ENCODE assay signal across 17 cellular contexts in genomic region chr3:58012302-58012701, GRCh38. TPM values are rescaled to one million over a fixed set of nuclear protein-coding genes. Genes with fewer than 3 reads are reported as not detected.
A peak's percentile ranks its signal among the peaks of the same experiment; 100 is the strongest.
DNase-seq lines count a peak whose midpoint lies in the region; ATAC-seq, FAIRE-seq and TF ChIP-seq lines count a peak whose summit lies in the region.
"Had no signal": no experiment of that assay in that cellular context is flagged by ENCODE, and none has a peak within 500 bp of the region (broad histone marks: within the 10 kb centered on the region; RNA-seq: fewer than 3 reads in every experiment).

No MANE protein-coding gene starts in this region.

- TF ChIP-seq CTCF in DND-41 (IDR thresholded peaks at IDR 0.05; ENCODE audit: borderline replicate concordance, extremely low read depth, low read length, poor library complexity, severe bottlenecking) (no peak), PC-9 (conservative IDR thresholded peaks at IDR 0.05) (no peak), esophagus squamous epithelium (IDR thresholded peaks at IDR 0.05) (no peak), sigmoid colon (IDR thresholded peaks at IDR 0.05) (no peak)

- H3K4me3 ChIP-seq in DND-41 (ENCODE audit: low read depth in 1 of 2, low read length in 2 of 2): peak overlapping the region in 1 of 2 experiments; percentile 20; a peak in 2 of 4 replicates
- 0 out of 2 replicates have a peak overlapping the region, but pooled peaks have one; percentile 100 for H3K4me3 ChIP-seq in PC-9
- H3K4me3 ChIP-seq in esophagus squamous epithelium: no peak overlapping the region
- peak overlapping the region in 1 of 4 donors; percentile 68 for H3K4me3 ChIP-seq in sigmoid colon
- H3K4me3 ChIP-seq: BLaER1, vagina had no signal

- peaks cover 42% of the 10 kb centered on the region; the same call in 1 of the 2 replicates for H4K20me1 ChIP-seq in DND-41 (ENCODE audit: insufficient read depth, low read length)
- H4K20me1 ChIP-seq in PC-9 (ENCODE audit: insufficient read depth): peaks cover 69% of the 10 kb centered on the region

- no TSS peak for BruUV-seq in PC-9 (replicated peaks; lab: Mats Ljungman, UMichigan)

- no peaks in the 10 kb centered on the region for H3K27me3 ChIP-seq in DND-41 (ENCODE audit: insufficient read depth, low read length, poor library complexity)
- no peaks in the 10 kb centered on the region for H3K27me3 ChIP-seq in PC-9 (ENCODE audit: insufficient read depth, low read depth)
- no peaks in the 10 kb centered on the region for H3K27me3 ChIP-seq in esophagus squamous epithelium
- H3K27me3 ChIP-seq in sigmoid colon: no peaks in the 10 kb centered on the region
- H3K27me3 ChIP-seq: BLaER1, vagina had no signal

- H3K9me2 ChIP-seq in PC-9 (ENCODE audit: insufficient read depth): no peaks in the 10 kb centered on the region

- CTCF ChIA-PET in PC-9 (lab: Charles Lee): no interaction called here

- H3K9ac ChIP-seq in DND-41 (ENCODE audit: low read depth, low read length): no peak overlapping the region
- H3K9ac ChIP-seq: BLaER1 had no signal

- peaks cover 2% of the 10 kb centered on the region for H3K36me3 Mint-ChIP-seq in activated T-cell treated with anti-CD3 and anti-CD28 coated beads, Interleukin-2, amount 50 U/mL, for 4 hours (ENCODE audit: insufficient read depth)

- H3K4me2 ChIP-seq in DND-41 (ENCODE audit: insufficient read depth, low read length): peak overlapping the region; percentile 38; the same call in 1 of the 2 replicates
- peak overlapping the region; percentile 86 for H3K4me2 ChIP-seq in PC-9

- H3F3A ChIP-seq in PC-9 (ENCODE audit: insufficient read depth, low read depth): peaks cover 8% of the 10 kb centered on the region; the same call in 1 of the 2 replicates

- POLR2A ChIA-PET in PC-9 (lab: Charles Lee; ENCODE audit: unreplicated experiment): interaction anchor here (0.6 kb wide), 1 partner anchor 41 kb away, joined by 5 read pairs; no protein-coding TSS in a partner anchor

- H3K36me3 ChIP-seq in DND-41 (ENCODE audit: insufficient read depth, low read length) (peaks cover 18% of the 10 kb centered on the region; the same call in 1 of the 2 replicates), PC-9 (ENCODE audit: low read depth) (no peaks in the 10 kb centered on the region), esophagus squamous epithelium (no peaks in the 10 kb centered on the region), sigmoid colon (no peaks in the 10 kb centered on the region)
- H3K36me3 ChIP-seq: vagina had no signal

- WGBS in esophagus squamous epithelium, 2 donors: 90 to 100% methylated on average over 1 of the region's 1 CpG
- WGBS in sigmoid colon, 2 donors: 86 to 90% methylated on average over 1 of the region's 1 CpG

- H3K4me1 ChIP-seq in DND-41 (ENCODE audit: insufficient read depth, low read length) (peaks cover 57% of the 10 kb centered on the region), PC-9 (replicated peaks; ENCODE audit: insufficient read depth) (peaks cover 59% of the 10 kb centered on the region), esophagus squamous epithelium (peaks cover 36 to 97% (median 43%) of the 10 kb centered on the region in 3 donors), sigmoid colon (peaks cover 0 to 80% (median 72%) of the 10 kb centered on the region in 4 donors)

- ATAC-seq in DND-41 (ENCODE audit: insufficient read depth, low read depth): no peak
- ATAC-seq in activated T-cell treated with anti-CD3 and anti-CD28 coated beads, Interleukin-2, amount 50 U/mL, for 4 hours: no peak

- no peaks in the 10 kb centered on the region for H3K9me3 Mint-ChIP-seq in activated T-cell treated with anti-CD3 and anti-CD28 coated beads, Interleukin-2, amount 50 U/mL, for 4 hours
- H3K9me3 Mint-ChIP-seq: activated T-helper 2 cell treated with anti-CD3 and anti-CD28 coated beads, Interferon-gamma antibody, Interleukin-2, Interleukin-4, amounts not matched to agents 10 μg/mL and 5 μg/mL and 100 μg/mL, durations not matched to agents 14 hours and 24 hours and 36 hours had no signal

- TF ChIP-seq POLR2A in esophagus squamous epithelium (IDR thresholded peaks at IDR 0.05) (no peak), sigmoid colon (IDR thresholded peaks at IDR 0.05) (no peak)

- DNase-seq in DND-41: no peak
- no peak for DNase-seq in PC-9
- DNase-seq in esophagus squamous epithelium (lab: John Stamatoyannopoulos, UW): no peak
- DNase-seq in sigmoid colon: no peak
- no peak for DNase-seq in stimulated activated naive CD4-positive, alpha-beta T cell treated with Interleukin-2 at 50 U/mL for 16 hours (lab: John Stamatoyannopoulos, UW)
- no peak for DNase-seq in RCC 7860 (ENCODE audit: low spot score)
- DNase-seq in activated T-cell treated with anti-CD3 and anti-CD28 coated beads, Interleukin-2, amount 50 U/mL, for 4 hours: no peak
- no peak for DNase-seq in GM19240 (ENCODE audit: insufficient read length, low spot score)
- DNase-seq: activated CD4-positive, alpha-beta T cell treated with anti-CD3 and anti-CD28 coated beads, Interleukin-2, amount 50 U/mL, for 48 hours; effector memory CD4-positive, alpha-beta T cell; Karpas-422; NCI-H1694 treated with DMSO at 0.1 percent for 48 hours; RPMI8226; T1000 had no signal

- no peaks in the 10 kb centered on the region for H3K9me3 ChIP-seq in DND-41 (ENCODE audit: insufficient read depth, low read length, severe bottlenecking)
- no peaks in the 10 kb centered on the region for H3K9me3 ChIP-seq in PC-9 (ENCODE audit: insufficient read depth, low read depth)
- no peaks in the 10 kb centered on the region for H3K9me3 ChIP-seq in esophagus squamous epithelium
- no peaks in the 10 kb centered on the region for H3K9me3 ChIP-seq in sigmoid colon
- H3K9me3 ChIP-seq: BLaER1, vagina had no signal

- peaks cover 86% of the 10 kb centered on the region for H3K79me2 ChIP-seq in DND-41 (ENCODE audit: insufficient read depth, low read length)
- H3K79me2 ChIP-seq in PC-9 (ENCODE audit: low read depth): peaks cover 96% of the 10 kb centered on the region

- peaks cover 37% of the 10 kb centered on the region for H3K4me1 Mint-ChIP-seq in activated T-cell treated with anti-CD3 and anti-CD28 coated beads, Interleukin-2, amount 50 U/mL, for 4 hours (ENCODE audit: low read depth)

- intact Hi-C loops in PC-9 (cut with micrococcal nuclease; ENCODE audit: unreplicated experiment) (loop anchor here (5.0 kb wide), 1 partner anchor 95 kb away; no protein-coding TSS in a partner anchor), esophagus squamous epithelium (cut with DNase I) (no loop called here), sigmoid colon (cut with DNase I) (no loop called here)

- FAIRE-seq in RCC 7860 (lab: Jason Lieb, UNC): no peak

- H3K27ac ChIP-seq in DND-41 (ENCODE audit: low read length) (peak overlapping the region; percentile 48), PC-9 (no peak overlapping the region), esophagus squamous epithelium (peak overlapping the region in 3 of 4 donors; percentile 68 to 92 (median 90)), sigmoid colon (peak overlapping the region; percentile 86 to 93 (median 88))
- H3K27ac ChIP-seq: BLaER1 had no signal

- TF ChIP-seq EP300 in sigmoid colon (IDR thresholded peaks at IDR 0.05): no peak

- no peaks in the 10 kb centered on the region for H3K27me3 Mint-ChIP-seq in activated T-cell treated with anti-CD3 and anti-CD28 coated beads, Interleukin-2, amount 50 U/mL, for 4 hours (ENCODE audit: low read depth)

- H2AFZ ChIP-seq in DND-41 (ENCODE audit: low read depth, low read length) (no peak overlapping the region), PC-9 (no peak overlapping the region)

- H3K4me3 Mint-ChIP-seq in activated T-cell treated with anti-CD3 and anti-CD28 coated beads, Interleukin-2, amount 50 U/mL, for 4 hours: no peak overlapping the region

RNA-seq across cellular contexts. Expression of gene FLNB, which starts 4.1 kb away (rescaled TPM):
- total RNA-seq in PC-9 (2021): 349 and 361 TPM in 2 replicates
- total RNA-seq in esophagus squamous epithelium: 10 to 100 TPM; 65.4 to 77.0 (median 71.5) TPM
- 100 to 1,000 TPM in 1 of 4 donors, 10 to 100 TPM in 3; 51.7 to 121 (median 76.7) TPM for total RNA-seq in sigmoid colon
- 100 to 1,000 TPM; 109 to 277 (median 121) TPM for polyA plus RNA-seq in sigmoid colon
- total RNA-seq in activated T-cell treated with anti-CD3 and anti-CD28 coated beads, Interleukin-2, amount 50 U/mL, for 4 hours: 10 to 100 TPM; 16.4 to 23.4 (median 19.4) TPM
